ENCODE assay signal across 8 cellular contexts in the genomic region with DNA sequence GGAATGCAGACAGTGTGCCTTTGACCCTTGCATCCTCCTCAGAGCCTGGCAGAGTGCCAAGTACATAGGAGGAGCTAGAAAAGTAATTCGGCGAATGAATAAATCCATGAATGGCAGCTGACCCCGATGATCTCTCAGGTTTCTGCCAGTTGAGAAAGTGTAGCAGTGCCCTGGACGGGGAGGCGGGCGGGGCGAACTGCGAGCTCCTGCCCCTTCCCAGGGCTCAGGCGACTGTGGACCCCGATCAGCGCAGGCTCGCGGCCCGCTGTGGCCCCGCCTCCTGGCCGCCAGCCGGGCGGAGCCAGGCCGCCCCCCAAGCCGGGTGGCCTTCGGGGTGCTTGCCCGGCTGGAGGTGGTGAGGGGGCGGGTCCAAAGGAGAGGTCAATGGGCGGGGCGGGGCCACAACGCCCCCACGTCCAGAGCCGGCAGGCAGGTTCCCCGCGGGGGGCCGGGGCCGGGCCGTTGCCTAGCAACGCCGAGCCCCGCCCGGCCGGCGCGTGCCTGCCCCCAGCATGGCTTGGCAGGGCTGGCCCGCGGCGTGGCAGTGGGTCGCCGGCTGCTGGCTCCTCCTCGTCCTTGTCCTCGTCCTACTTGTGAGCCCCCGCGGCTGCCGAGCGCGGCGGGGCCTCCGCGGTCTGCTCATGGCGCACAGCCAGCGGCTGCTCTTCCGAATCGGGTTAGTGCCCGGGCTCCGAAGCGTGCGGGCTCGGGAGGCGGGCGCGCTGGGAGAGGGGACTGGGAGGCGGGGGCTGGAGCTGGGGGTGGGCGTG. TPM values are rescaled to one million over a fixed set of nuclear protein-coding genes. Genes with fewer than 3 reads are reported as not detected.
DNase-seq lines count a peak whose midpoint lies in the region; ATAC-seq and TF ChIP-seq lines count a peak whose summit lies in the region.

No MANE protein-coding gene starts in this region.

- no peak for TF ChIP-seq RAD21 in Ishikawa (IDR thresholded peaks at IDR 0.05; ENCODE audit: low read depth)

- no peak for TF ChIP-seq POLR2A in gastroesophageal sphincter (IDR thresholded peaks at IDR 0.05)

- 4 to 8% methylated on average over 4 of the region's 69 CpGs for WGBS in gastroesophageal sphincter (ENCODE audit: low coverage in 1 of 2), 2 donors

- TF ChIP-seq EP300 in Ishikawa (IDR thresholded peaks at IDR 0.05; ENCODE audit: borderline replicate concordance) (no peak), gastroesophageal sphincter (IDR thresholded peaks at IDR 0.05) (no peak)

- H3K27ac ChIP-seq in gastroesophageal sphincter (peak overlapping the region in 3 of 4 donors; percentile 66 to 83 (median 75)), neutrophil (peak overlapping the region; percentile 68), thoracic aorta (peak overlapping the region; percentile 19 to 58)

- H3K27me3 ChIP-seq in gastroesophageal sphincter (no peaks in the 10 kb centered on the region), neutrophil (peaks cover 8% of the 10 kb centered on the region), thoracic aorta (replicated peaks; ENCODE audit: insufficient read depth) (no peaks in the 10 kb centered on the region)

- DNase-seq in DMS153 treated with DMSO at 0.1 percent for 48 hours (lab: John Stamatoyannopoulos, UW; ENCODE audit: unreplicated experiment) (peak; percentile 20), RPMI7951 (ENCODE audit: low read depth) (peak; percentile 93), thoracic aorta (ENCODE audit: low spot score) (no peak)
- DNase-seq in activated gamma-delta T cell treated with anti-CD3 and anti-CD28 coated beads, Interleukin-2, amount 50 U/mL, for 16 hours (ENCODE audit: low read depth), result peak; percentile 19

- H3K36me3 ChIP-seq in gastroesophageal sphincter, result no peaks in the 10 kb centered on the region
- no peaks in the 10 kb centered on the region for H3K36me3 ChIP-seq in neutrophil
- no peaks in the 10 kb centered on the region for H3K36me3 ChIP-seq in thoracic aorta

- H3K9me3 ChIP-seq in gastroesophageal sphincter (no peaks in the 10 kb centered on the region), neutrophil (no peaks in the 10 kb centered on the region), thoracic aorta (no peaks in the 10 kb centered on the region)

- peaks cover 0 to 25% (median 5%) of the 10 kb centered on the region in 3 donors for H3K4me1 ChIP-seq in gastroesophageal sphincter
- H3K4me1 ChIP-seq in neutrophil (ENCODE audit: control insufficient read depth in 1 of 2, insufficient read depth in 1 of 2, low read depth in 1 of 2, low read length in 1 of 2), result peaks cover 36 to 41% of the 10 kb centered on the region in 2 experiments
- H3K4me1 ChIP-seq in thoracic aorta (ENCODE audit: control insufficient read depth in 1 of 2, low read depth in 2 of 2), result peaks cover 11 to 39% of the 10 kb centered on the region in 2 donors

- H3K4me3 ChIP-seq in gastroesophageal sphincter, result peak overlapping the region; percentile 81 to 82
- peak overlapping the region; percentile 69 to 89 for H3K4me3 ChIP-seq in neutrophil (ENCODE audit: low read depth in 1 of 2, low read length in 1 of 2)
- H3K4me3 ChIP-seq in thoracic aorta, result peak overlapping the region; percentile 90

- ATAC-seq in GM21576 (IDR thresholded peaks at IDR 0.05; ENCODE audit: unreplicated experiment) (peak; percentile 57), gastroesophageal sphincter (peak; percentile 77), thoracic aorta (ENCODE audit: insufficient number of reproducible peaks, low FRiP score, low read depth) (peak; percentile 45)

- TF ChIP-seq CTCF in gastroesophageal sphincter (IDR thresholded peaks at IDR 0.05) (no peak), neutrophil (IDR thresholded peaks at IDR 0.05) (no peak), thoracic aorta (IDR thresholded peaks at IDR 0.05) (no peak)

TF ChIP-seq in Ishikawa, 13 proteins besides CTCF, POLR2A, EP300 and RAD21:
- no peak; the same call in 1 of the 2 replicates for TF ChIP-seq CEBPB (IDR thresholded peaks at IDR 0.05)
- TF ChIP-seq, protein P1, sequence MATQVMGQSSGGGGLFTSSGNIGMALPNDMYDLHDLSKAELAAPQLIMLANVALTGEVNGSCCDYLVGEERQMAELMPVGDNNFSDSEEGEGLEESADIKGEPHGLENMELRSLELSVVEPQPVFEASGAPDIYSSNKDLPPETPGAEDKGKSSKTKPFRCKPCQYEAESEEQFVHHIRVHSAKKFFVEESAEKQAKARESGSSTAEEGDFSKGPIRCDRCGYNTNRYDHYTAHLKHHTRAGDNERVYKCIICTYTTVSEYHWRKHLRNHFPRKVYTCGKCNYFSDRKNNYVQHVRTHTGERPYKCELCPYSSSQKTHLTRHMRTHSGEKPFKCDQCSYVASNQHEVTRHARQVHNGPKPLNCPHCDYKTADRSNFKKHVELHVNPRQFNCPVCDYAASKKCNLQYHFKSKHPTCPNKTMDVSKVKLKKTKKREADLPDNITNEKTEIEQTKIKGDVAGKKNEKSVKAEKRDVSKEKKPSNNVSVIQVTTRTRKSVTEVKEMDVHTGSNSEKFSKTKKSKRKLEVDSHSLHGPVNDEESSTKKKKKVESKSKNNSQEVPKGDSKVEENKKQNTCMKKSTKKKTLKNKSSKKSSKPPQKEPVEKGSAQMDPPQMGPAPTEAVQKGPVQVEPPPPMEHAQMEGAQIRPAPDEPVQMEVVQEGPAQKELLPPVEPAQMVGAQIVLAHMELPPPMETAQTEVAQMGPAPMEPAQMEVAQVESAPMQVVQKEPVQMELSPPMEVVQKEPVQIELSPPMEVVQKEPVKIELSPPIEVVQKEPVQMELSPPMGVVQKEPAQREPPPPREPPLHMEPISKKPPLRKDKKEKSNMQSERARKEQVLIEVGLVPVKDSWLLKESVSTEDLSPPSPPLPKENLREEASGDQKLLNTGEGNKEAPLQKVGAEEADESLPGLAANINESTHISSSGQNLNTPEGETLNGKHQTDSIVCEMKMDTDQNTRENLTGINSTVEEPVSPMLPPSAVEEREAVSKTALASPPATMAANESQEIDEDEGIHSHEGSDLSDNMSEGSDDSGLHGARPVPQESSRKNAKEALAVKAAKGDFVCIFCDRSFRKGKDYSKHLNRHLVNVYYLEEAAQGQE (IDR thresholded peaks at IDR 0.05; ENCODE audit: low read depth), result no peak
- TF ChIP-seq EGR1 (IDR thresholded peaks at IDR 0.05), result peak; percentile 83
- TF ChIP-seq TAF1 (IDR thresholded peaks at IDR 0.05; ENCODE audit: low read depth), result peak; percentile 15; the same call in 1 of the 2 replicates
- TF ChIP-seq TCF12 (IDR thresholded peaks at IDR 0.05; ENCODE audit: low read depth), result peak; percentile 15; the same call in 1 of the 2 replicates
- TF ChIP-seq TEAD4 (IDR thresholded peaks at IDR 0.05), result peak; percentile 84
- TF ChIP-seq, protein P2, sequence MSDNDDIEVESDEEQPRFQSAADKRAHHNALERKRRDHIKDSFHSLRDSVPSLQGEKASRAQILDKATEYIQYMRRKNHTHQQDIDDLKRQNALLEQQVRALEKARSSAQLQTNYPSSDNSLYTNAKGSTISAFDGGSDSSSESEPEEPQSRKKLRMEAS (IDR thresholded peaks at IDR 0.05), result no peak; the same call in 1 of the 2 replicates
- TF ChIP-seq, protein P3, sequence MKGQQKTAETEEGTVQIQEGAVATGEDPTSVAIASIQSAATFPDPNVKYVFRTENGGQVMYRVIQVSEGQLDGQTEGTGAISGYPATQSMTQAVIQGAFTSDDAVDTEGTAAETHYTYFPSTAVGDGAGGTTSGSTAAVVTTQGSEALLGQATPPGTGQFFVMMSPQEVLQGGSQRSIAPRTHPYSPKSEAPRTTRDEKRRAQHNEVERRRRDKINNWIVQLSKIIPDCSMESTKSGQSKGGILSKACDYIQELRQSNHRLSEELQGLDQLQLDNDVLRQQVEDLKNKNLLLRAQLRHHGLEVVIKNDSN (IDR thresholded peaks at IDR 0.05), result peak; percentile 44; the same call in 1 of the 2 replicates
- TF ChIP-seq CREB1 (IDR thresholded peaks at IDR 0.05; ENCODE audit: low read depth), result no peak
- TF ChIP-seq NFIC (IDR thresholded peaks at IDR 0.05), result peak; percentile 93

RNA-seq across cellular contexts. Expression of a gene that starts 30.6 kb away (rescaled TPM):
- total RNA-seq in RPMI7951 (2014; rRNA removed; shearing (Covaris generic)), result 151 and 154 TPM in 2 replicates
- total RNA-seq in gastroesophageal sphincter (100 to 1,000 TPM; 152 to 245 (median 191) TPM), thoracic aorta (100 to 1,000 TPM; 324 to 369 TPM)

RNA-seq across cellular contexts. Expression of a gene that starts 33.7 kb away (rescaled TPM):
- not detected in 2 replicates for total RNA-seq in RPMI7951 (2014; rRNA removed; shearing (Covaris generic))
- total RNA-seq in gastroesophageal sphincter, result not detected
- total RNA-seq in thoracic aorta, result not detected

RNA-seq across cellular contexts. Expression of a gene that starts 52.6 kb away (rescaled TPM):
- total RNA-seq in RPMI7951 (2014; rRNA removed; shearing (Covaris generic)), result 85.5 and 98.8 TPM in 2 replicates
- total RNA-seq in gastroesophageal sphincter (10 to 100 TPM; 48.6 to 60.2 (median 56.9) TPM), thoracic aorta (10 to 100 TPM; 19.4 to 38.4 TPM)

RNA-seq across cellular contexts. Expression of a gene that starts 53.0 kb away (rescaled TPM):
- total RNA-seq in RPMI7951 (2014; rRNA removed; shearing (Covaris generic)), result 126 and 163 TPM in 2 replicates
- total RNA-seq in gastroesophageal sphincter (100 to 1,000 TPM in 3 of 4 donors, 10 to 100 TPM in 1; 97.8 to 163 (median 131) TPM), thoracic aorta (10 to 100 TPM; 95.9 to 97.5 TPM)

RNA-seq across cellular contexts. Expression of a gene that starts 59.1 kb away (rescaled TPM):
- total RNA-seq in RPMI7951 (2014; rRNA removed; shearing (Covaris generic)), result under 0.01 and 0.10 TPM in 2 replicates
- total RNA-seq in gastroesophageal sphincter, result 10 to 100 TPM in 2 of 4 donors, 1 to 10 TPM in 2; 5.9 to 23.0 (median 9.5) TPM
- 100 to 1,000 TPM; 122 to 190 TPM for total RNA-seq in thoracic aorta
